In genomic region chr16:70470927-70471341, GRCh38 we compare ENCODE assay signal across 10 cellular contexts. TPM values are rescaled to one million over a fixed set of nuclear protein-coding genes. Genes with fewer than 3 reads are reported as not detected.
DNase-seq lines count a peak whose midpoint lies in the region; TF ChIP-seq lines count a peak whose summit lies in the region.
"Had no signal": no experiment of that assay in that cellular context is flagged by ENCODE, and none has a peak within 500 bp of the region (broad histone marks: within the 10 kb centered on the region; RNA-seq: fewer than 3 reads in every experiment).

No MANE protein-coding gene starts in this region.

- CTCF ChIA-PET in RWPE1 (lab: Yijun Ruan, JAX), result interaction anchor here (0.5 to 1.1 kb wide), 4 partner anchors 25 to 98 kb away, joined by 3 to 10 read pairs (median 3); no protein-coding TSS in a partner anchor

- DNase-seq in GM06990 (ENCODE audit: extremely low read depth, insufficient read length) (no peak), RWPE1 (ENCODE audit: low spot score) (no peak), glomerular visceral epithelial cell (ENCODE audit: extremely low spot score) (peak; percentile 38), retinal pigment epithelial cell (ENCODE audit: low read depth) (no peak), GM03348 (ENCODE audit: low spot score) (no peak), NOMO-1 (lab: John Stamatoyannopoulos, UW; ENCODE audit: unreplicated experiment in 2 of 2) (no peak), NCI-H2081 treated with DMSO at 0.1 percent for 48 hours (lab: John Stamatoyannopoulos, UW) (no peak), mucosa of gallbladder (ENCODE audit: low spot score) (no peak)
- DNase-seq: stimulated activated naive CD4-positive, alpha-beta T cell treated with Interleukin-2 at 50 U/mL for 16 hours; T-helper 9 cell had no signal

- TF ChIP-seq CTCF in GM06990 (IDR thresholded peaks at IDR 0.05; ENCODE audit: insufficient read depth, low read length, poor library complexity, severe bottlenecking), result peak; percentile 25
- TF ChIP-seq CTCF in RWPE1 (conservative IDR thresholded peaks at IDR 0.05; ENCODE audit: low read depth), result no peak; the same call in 1 of the 2 replicates
- TF ChIP-seq CTCF in retinal pigment epithelial cell (conservative IDR thresholded peaks at IDR 0.05; ENCODE audit: low read depth, low read length), result peak; percentile 64

- H3K36me3 ChIP-seq in GM06990 (ENCODE audit: control insufficient read depth, insufficient read depth, low read length), result peaks cover 10% of the 10 kb centered on the region

- POLR2A ChIA-PET in RWPE1 (lab: Yijun Ruan, JAX; ENCODE audit: low non-redundant PET), result interaction anchor here (0.5 to 0.6 kb wide), 2 partner anchors 17 to 1185 kb away, joined by 4 read pairs; no protein-coding TSS in a partner anchor

- no peaks in the 10 kb centered on the region for H3K27me3 ChIP-seq in GM06990 (replicated peaks; ENCODE audit: control insufficient read depth, insufficient read depth, low read length)

- H3K4me3 ChIP-seq in GM06990 (replicated peaks; ENCODE audit: low read depth, low read length) (no peak overlapping the region), retinal pigment epithelial cell (ENCODE audit: low read length) (no peak overlapping the region)

- H3K27ac ChIP-seq in RWPE1, result peak overlapping the region; percentile 58

RNA-seq across cellular contexts. Expression of gene FCSK, which starts 16.5 kb away (rescaled TPM):
- 38.0 TPM for total RNA-seq in mucosa of gallbladder

RNA-seq across cellular contexts. Expression of gene ST3GAL2, which starts 32.0 kb away (rescaled TPM):
- total RNA-seq in mucosa of gallbladder, result 22.9 TPM

RNA-seq across cellular contexts. Expression of gene COG4, which starts 52.4 kb away (rescaled TPM):
- 59.7 TPM for total RNA-seq in mucosa of gallbladder

RNA-seq across cellular contexts. Expression of gene SF3B3, which starts 52.7 kb away (rescaled TPM):
- total RNA-seq in mucosa of gallbladder, result 225 TPM
